In the genomic region with DNA sequence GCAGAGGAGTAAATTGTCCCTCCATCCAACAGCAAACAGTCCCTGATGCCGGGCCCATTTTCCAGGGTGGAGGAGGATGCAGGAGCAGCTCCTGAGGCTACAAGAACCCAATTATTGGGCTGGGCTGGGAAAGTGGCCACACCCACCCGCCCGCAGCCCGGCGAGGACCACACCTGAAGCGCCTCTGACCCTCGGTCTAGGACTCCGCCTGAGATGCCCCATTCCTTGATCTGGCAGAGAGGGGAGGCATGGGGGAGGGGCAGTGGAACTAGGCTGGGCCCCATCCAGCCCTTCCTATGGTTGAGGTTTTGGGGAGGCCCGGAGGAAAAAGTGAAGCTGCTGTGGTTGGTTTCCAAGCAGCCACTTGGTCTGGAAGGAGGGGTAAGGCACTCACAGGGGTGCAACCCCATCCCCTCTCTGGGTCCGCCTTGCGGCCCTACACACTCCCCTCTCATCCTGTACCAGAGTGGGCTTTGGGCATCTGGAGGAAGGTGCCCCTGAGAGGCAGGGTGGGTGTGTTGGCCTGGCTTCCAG, we compare ENCODE assay signal across 16 cellular contexts. TPM values are rescaled to one million over a fixed set of nuclear protein-coding genes. Genes with fewer than 3 reads are reported as not detected.
DNase-seq lines count a peak whose midpoint lies in the region; ATAC-seq and TF ChIP-seq lines count a peak whose summit lies in the region.
"Had no signal": no experiment of that assay in that cellular context is flagged by ENCODE, and none has a peak within 500 bp of the region (broad histone marks: within the 10 kb centered on the region; RNA-seq: fewer than 3 reads in every experiment).

No MANE protein-coding gene starts in this region.

- peaks cover 46 to 64% (median 50%) of the 10 kb centered on the region in 3 donors for H3K4me1 Mint-ChIP-seq in T-cell

- intact Hi-C loops in left colon (cut with DNase I, micrococcal nuclease): no loop called here

- TF ChIP-seq EP300 in tibial nerve (IDR thresholded peaks at IDR 0.05): no peak

- peak; percentile 66 for DNase-seq in activated effector memory CD4-positive, alpha-beta T cell treated with anti-CD3 and anti-CD28 coated beads, Interleukin-2, amount 50 U/mL, for 16 hours
- no peak for DNase-seq in activated effector memory CD4-positive, alpha-beta T cell treated with Interleukin-2 at 50 U/mL for 16 hours
- no peak for DNase-seq in T-cell
- DNase-seq in left colon: peak in 1 of 2 donors; percentile 55
- no peak for DNase-seq in tibial nerve (ENCODE audit: low spot score in 2 of 2)
- no peak for DNase-seq in NCI-H187 (lab: John Stamatoyannopoulos, UW)
- no peak for DNase-seq in NCI-H2171 (lab: John Stamatoyannopoulos, UW)
- DNase-seq in effector CD8-positive, alpha-beta T cell (lab: John Stamatoyannopoulos, UW): no peak
- DNase-seq: activated T-cell treated with anti-CD3 and anti-CD28 coated beads, Interleukin-2, amount 50 U/mL, for 24 hours; kidney glomerular epithelial cell; naive B cell; NCI-H1694; NCI-H774; SJCRH30 had no signal

- no peaks in the 10 kb centered on the region for H3K9me3 Mint-ChIP-seq in T-cell
- H3K9me3 Mint-ChIP-seq: activated T-cell treated with anti-CD3 and anti-CD28 coated beads, Interleukin-2, amount 50 U/mL, for 24 hours; brain; naive B cell had no signal

- no peaks in the 10 kb centered on the region for H3K27me3 Mint-ChIP-seq in T-cell
- H3K27me3 Mint-ChIP-seq: activated T-cell treated with anti-CD3 and anti-CD28 coated beads, Interleukin-2, amount 50 U/mL, for 24 hours; brain; naive B cell had no signal

- no peaks in the 10 kb centered on the region for H3K36me3 Mint-ChIP-seq in T-cell
- H3K36me3 Mint-ChIP-seq: naive B cell had no signal

- POLR2A ChIA-PET in T-cell (lab: Charles Lee): interaction anchor here in 1 of 2 donors (0.7 kb wide), 1 partner anchor 13 kb away, joined by 3 read pairs; no protein-coding TSS in a partner anchor

- TF ChIP-seq CTCF in tibial nerve (IDR thresholded peaks at IDR 0.05): no peak

- H3K9me3 ChIP-seq in tibial nerve: no peaks in the 10 kb centered on the region
- H3K9me3 ChIP-seq: SJCRH30 had no signal

- no peak for TF ChIP-seq POLR2A in tibial nerve (IDR thresholded peaks at IDR 0.05)

- H3K4me3 Mint-ChIP-seq in T-cell: peak overlapping the region in 1 of 3 donors; percentile 87

- peak overlapping the region; percentile 86 for H3K27ac Mint-ChIP-seq in T-cell

- H3K27ac ChIP-seq in tibial nerve: peak overlapping the region; percentile 80 to 97 (median 93)
- H3K27ac ChIP-seq: SJCRH30, VCaP had no signal

- H3K27me3 ChIP-seq in tibial nerve: no peaks in the 10 kb centered on the region
- H3K27me3 ChIP-seq: SJCRH30 had no signal

- peaks cover 7 to 69% (median 38%) of the 10 kb centered on the region in 4 donors for H3K4me1 ChIP-seq in tibial nerve

- ATAC-seq in T-cell (replicated peaks in 1 of 4) (no peak), left colon (peak; percentile 9)

- peaks cover 0 to under 1% (median 0%) of the 10 kb centered on the region in 3 donors for H3K36me3 ChIP-seq in tibial nerve

- no peak overlapping the region for H3K4me3 ChIP-seq in tibial nerve
- H3K4me3 ChIP-seq: SJCRH30 had no signal

- CTCF ChIA-PET in T-cell (lab: Charles Lee): interaction anchor here (0.5 to 2.0 kb wide), 4 partner anchors 10 to 1161 kb away, joined by 3 to 7 read pairs (median 5); a partner anchor contains a TSS

- WGBS in tibial nerve, 2 donors: 60 to 69% methylated on average over 10 to 11 of the region's 11 CpGs

RNA-seq across cellular contexts. Expression of a gene that starts 2.4 kb away (rescaled TPM):
- total RNA-seq in T-cell: 100 to 1,000 TPM in 2 of 5 donors, 10 to 100 TPM in 3; 39.5 to 206 (median 99.2) TPM
- total RNA-seq in left colon: 100 to 1,000 TPM in 1 of 2 donors, 10 to 100 TPM in 1; 40.4 to 161 TPM
- total RNA-seq in tibial nerve: 1,000 to 10,000 TPM; 1,362 to 3,592 (median 2,463) TPM

RNA-seq across cellular contexts. Expression of a gene that starts 13.2 kb away (rescaled TPM):
- total RNA-seq in T-cell (10 to 100 TPM; 29.2 to 52.4 (median 47.5) TPM), left colon (10 to 100 TPM; 30.3 to 38.2 TPM), tibial nerve (10 to 100 TPM; 24.1 to 39.5 (median 31.2) TPM)

RNA-seq across cellular contexts. Expression of a gene that starts 14.5 kb away (rescaled TPM):
- total RNA-seq in T-cell (10 to 100 TPM in 3 of 5 donors, 1 to 10 TPM in 2; 3.1 to 11.3 (median 10.7) TPM), left colon (10 to 100 TPM; 37.7 to 50.7 TPM), tibial nerve (10 to 100 TPM; 14.7 to 19.7 (median 16.2) TPM)

RNA-seq across cellular contexts. Expression of a gene that starts 23.9 kb away (rescaled TPM):
- total RNA-seq in T-cell (10 to 100 TPM; 14.5 to 36.8 (median 31.1) TPM), left colon (10 to 100 TPM; 87.2 TPM), tibial nerve (100 to 1,000 TPM; 140 to 160 (median 151) TPM)

RNA-seq across cellular contexts. Expression of a gene that starts 33.5 kb away (rescaled TPM):
- total RNA-seq in T-cell (100 to 1,000 TPM in 1 of 5 donors, 10 to 100 TPM in 4; 91.3 to 111 (median 93.6) TPM), left colon (100 to 1,000 TPM in 1 of 2 donors, 10 to 100 TPM in 1; 77.4 to 121 TPM), tibial nerve (10 to 100 TPM in 2 of 4 donors, 1 to 10 TPM in 2; 7.5 to 19.8 (median 13.9) TPM)

Comparison
In these comparisons a context has a peak if more than half of its experiments do, and no peak if none do; other contexts are left out.
1. RNA of a gene that starts 2.4 kb away (total RNA-seq): 1,362 to 3,592 TPM in tibial nerve; 40.4 to 161 TPM in left colon and 39.5 to 206 TPM in T-cell; every median in the first group is over 4 times any median in the second.